21 cellular contexts compared by ENCODE assay signal in genomic region chr18:48783616-48784520, GRCh38.
A peak's percentile ranks its signal among the peaks of the same experiment; 100 is the strongest.
DNase-seq lines count a peak whose midpoint lies in the region; ATAC-seq, FAIRE-seq and TF ChIP-seq lines count a peak whose summit lies in the region.
"Had no signal": no experiment of that assay in that cellular context is flagged by ENCODE, and none has a peak within 500 bp of the region (broad histone marks: within the 10 kb centered on the region; RNA-seq: fewer than 3 reads in every experiment).

No MANE protein-coding gene starts in this region.

- no peaks in the 10 kb centered on the region for H3K36me3 Mint-ChIP-seq in stimulated activated naive CD8-positive, alpha-beta T cell treated with anti-CD3 and anti-CD28 coated beads, Interleukin-15, Interleukin-2, amounts not matched to agents 100 ng/mL and 50 ng/mL, for 24 hours (ENCODE audit: low read depth)
- H3K36me3 Mint-ChIP-seq in mesothelial cell of epicardium = peaks cover 5% of the 10 kb centered on the region

- peak overlapping the region; percentile 57 for H3K27ac Mint-ChIP-seq in stimulated activated naive CD8-positive, alpha-beta T cell treated with anti-CD3 and anti-CD28 coated beads, Interleukin-15, Interleukin-2, amounts not matched to agents 100 ng/mL and 50 ng/mL, for 24 hours
- H3K27ac Mint-ChIP-seq in mesothelial cell of epicardium = peak overlapping the region; percentile 98

- H3K27me3 ChIP-seq in ascending aorta = no peaks in the 10 kb centered on the region
- no peaks in the 10 kb centered on the region for H3K27me3 ChIP-seq in tibial artery
- H3K27me3 ChIP-seq: gastroesophageal sphincter, thyroid gland had no signal

- in situ Hi-C loops in GM13976 (cut with MboI; ENCODE audit: low sequenced_read_pairs, unreplicated experiment) = no loop called here

- no peak overlapping the region for H3K4me3 Mint-ChIP-seq in stimulated activated naive CD8-positive, alpha-beta T cell treated with anti-CD3 and anti-CD28 coated beads, Interleukin-15, Interleukin-2, amounts not matched to agents 100 ng/mL and 50 ng/mL, for 24 hours
- H3K4me3 Mint-ChIP-seq in mesothelial cell of epicardium = no peak overlapping the region

- H3K4me1 ChIP-seq in ascending aorta (peaks cover 42 to 81% of the 10 kb centered on the region in 2 donors), tibial artery (peaks cover 5 to 100% (median 80%) of the 10 kb centered on the region in 4 donors)

- peak overlapping the region; percentile 94 to 95 for H3K27ac ChIP-seq in ascending aorta
- peak overlapping the region; percentile 81 to 92 for H3K27ac ChIP-seq in tibial artery
- H3K27ac ChIP-seq: neutrophil had no signal

- DNase-seq in stimulated activated naive CD8-positive, alpha-beta T cell treated with anti-CD3 and anti-CD28 coated beads, Interleukin-15, Interleukin-2, amounts not matched to agents 100 U/mL and 50 U/mL, for 24 hours = no peak
- DNase-seq in ascending aorta (ENCODE audit: low spot score in 2 of 2) (no peak), mesothelial cell of epicardium (ENCODE audit: low spot score in 2 of 2, unreplicated experiment in 2 of 2) (no peak), tibial artery (no peak), GM13976 (ENCODE audit: low spot score) (no peak), H54 (ENCODE audit: insufficient read length, low spot score) (no peak), omental fat pad (ENCODE audit: low spot score) (no peak)
- DNase-seq: activated CD4-positive, alpha-beta T cell treated with anti-CD3 and anti-CD28 coated beads, Interleukin-2, amount 50 U/mL, for 48 hours; AML-193; amygdala; DMS 273 treated with DMSO at 0.1 percent for 48 hours; NCI-H2029; NCI-H446 treated with DMSO at 0.1 percent for 48 hours; SK-N-SH; thyroid gland had no signal

- intact Hi-C loops in ascending aorta (cut with DNase I) (loop anchor here (2.0 to 5.0 kb wide), 4 partner anchors 23 to 213 kb away; no protein-coding TSS in a partner anchor), tibial artery (cut with DNase I; ENCODE audit: low total_unique reads) (loop anchor here (5.0 kb wide), 1 partner anchor 168 kb away; the partner anchor contains the start of gene SMAD7)

- H3K27me3 Mint-ChIP-seq in stimulated activated naive CD8-positive, alpha-beta T cell treated with anti-CD3 and anti-CD28 coated beads, Interleukin-15, Interleukin-2, amounts not matched to agents 100 ng/mL and 50 ng/mL, for 24 hours = no peaks in the 10 kb centered on the region
- H3K27me3 Mint-ChIP-seq in mesothelial cell of epicardium (ENCODE audit: low read depth) = no peaks in the 10 kb centered on the region

- no peak for FAIRE-seq in H54 (lab: Jason Lieb, UNC)
- FAIRE-seq: colon, TTC549 had no signal

- H3K36me3 ChIP-seq in ascending aorta = no peaks in the 10 kb centered on the region
- no peaks in the 10 kb centered on the region for H3K36me3 ChIP-seq in tibial artery
- H3K36me3 ChIP-seq: neutrophil, thyroid gland had no signal

- no peak for ATAC-seq in stimulated activated naive CD8-positive, alpha-beta T cell treated with anti-CD3 and anti-CD28 coated beads, Interleukin-15, Interleukin-2, amounts not matched to agents 100 U/mL and 50 U/mL, for 24 hours
- ATAC-seq in omental fat pad (ENCODE audit: low FRiP score) = no peak
- ATAC-seq: gastroesophageal sphincter, sciatic nerve had no signal

- no peak for TF ChIP-seq POLR2A in H54 (IDR thresholded peaks at IDR 0.05; ENCODE audit: low read depth, low read length)

- H3K4me1 Mint-ChIP-seq in stimulated activated naive CD8-positive, alpha-beta T cell treated with anti-CD3 and anti-CD28 coated beads, Interleukin-15, Interleukin-2, amounts not matched to agents 100 ng/mL and 50 ng/mL, for 24 hours (ENCODE audit: low read depth) = peaks cover 37% of the 10 kb centered on the region
- peaks cover 74% of the 10 kb centered on the region for H3K4me1 Mint-ChIP-seq in mesothelial cell of epicardium

- TF ChIP-seq CTCF in ascending aorta (IDR thresholded peaks at IDR 0.05) = no peak
- no peak for TF ChIP-seq CTCF in mesothelial cell of epicardium (IDR thresholded peaks at IDR 0.05; ENCODE audit: unreplicated experiment)
- no peak for TF ChIP-seq CTCF in tibial artery (IDR thresholded peaks at IDR 0.05)
- TF ChIP-seq CTCF in GM13976 (IDR thresholded peaks at IDR 0.05; ENCODE audit: borderline replicate concordance, control extremely low read depth, extremely low read depth, insufficient read depth, missing control alignments) = no peak
- TF ChIP-seq CTCF in omental fat pad (IDR thresholded peaks at IDR 0.05) = no peak

- H3K4me3 ChIP-seq in ascending aorta = no peak overlapping the region
- no peak overlapping the region for H3K4me3 ChIP-seq in tibial artery
- H3K4me3 ChIP-seq: gastroesophageal sphincter, thyroid gland had no signal

- H3K9me3 ChIP-seq in ascending aorta (no peaks in the 10 kb centered on the region), tibial artery (no peaks in the 10 kb centered on the region)
- H3K9me3 ChIP-seq: gastroesophageal sphincter, neutrophil, SK-N-SH, thyroid gland had no signal

- H3K9me3 Mint-ChIP-seq in stimulated activated naive CD8-positive, alpha-beta T cell treated with anti-CD3 and anti-CD28 coated beads, Interleukin-15, Interleukin-2, amounts not matched to agents 100 ng/mL and 50 ng/mL, for 24 hours = no peaks in the 10 kb centered on the region
- no peaks in the 10 kb centered on the region for H3K9me3 Mint-ChIP-seq in mesothelial cell of epicardium
